9 cellular contexts compared by ENCODE assay signal in the genomic region with DNA sequence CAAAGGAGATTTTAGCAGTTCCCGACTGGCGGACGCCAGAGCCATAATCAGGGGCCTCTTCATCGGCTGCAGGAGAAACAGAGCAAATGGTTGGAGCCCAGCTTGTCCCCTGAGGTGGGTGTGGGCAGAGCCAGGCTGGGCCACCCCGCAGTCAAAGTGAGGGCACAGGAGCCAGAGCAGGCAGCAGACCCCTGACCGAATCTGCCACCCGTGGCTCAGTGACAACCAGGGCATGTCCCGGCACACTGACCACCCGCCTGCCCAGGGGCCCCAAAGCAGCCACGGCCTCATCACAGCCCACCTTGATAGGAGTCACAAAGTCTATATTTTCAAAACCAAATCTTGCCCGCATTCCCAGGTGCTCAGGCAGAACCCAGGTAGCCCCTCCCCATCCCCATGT. TPM values are rescaled to one million over a fixed set of nuclear protein-coding genes. Genes with fewer than 3 reads are reported as not detected.
"Had no signal": no experiment of that assay in that cellular context is flagged by ENCODE, and none has a peak within 500 bp of the region (broad histone marks: within the 10 kb centered on the region; RNA-seq: fewer than 3 reads in every experiment).

No MANE protein-coding gene starts in this region.

- FAIRE-seq: G401.6, GM12878, GM12891, GM12892, GM18507, GM19239 had no signal

- DNase-seq: GDM1, GF-D8 had no signal

- H3K4me3 ChIP-seq: GM12878 had no signal

- ATAC-seq: GM12878 had no signal

RNA-seq across cellular contexts. Expression of a gene that starts 55.6 kb away (rescaled TPM):
- total RNA-seq: G401, GM12878 had no signal
- polyA plus RNA-seq: GM12878 had no signal
